8 cellular contexts compared by ENCODE assay signal in genomic region chr7:16420649-16421332, GRCh38.
DNase-seq lines count a peak whose midpoint lies in the region; ATAC-seq and TF ChIP-seq lines count a peak whose summit lies in the region.

No MANE protein-coding gene starts in this region.

- peak overlapping the region; percentile 61 for H3K4me3 ChIP-seq in retinal pigment epithelial cell (ENCODE audit: low read length)

- TF ChIP-seq CTCF in GM13977 (IDR thresholded peaks at IDR 0.05; ENCODE audit: extremely low read depth, insufficient read depth, missing control alignments) (no peak), retinal pigment epithelial cell (conservative IDR thresholded peaks at IDR 0.05; ENCODE audit: low read depth, low read length) (peak; percentile 29)

- ATAC-seq in HG02870 (IDR thresholded peaks at IDR 0.05; ENCODE audit: unreplicated experiment): peak; percentile 86

- peak; percentile 52 for DNase-seq in GM13977 (ENCODE audit: low spot score)
- DNase-seq in NCI-H2029 (lab: John Stamatoyannopoulos, UW): peak; percentile 29
- peak; percentile 74 for DNase-seq in T1000 (lab: John Stamatoyannopoulos, UW)
- peak; percentile 91 for DNase-seq in astrocyte of the hippocampus (ENCODE audit: low read depth, low spot score)
- DNase-seq in hypothalamus (lab: John Stamatoyannopoulos, UW): peak in 50 of 51 donors; percentile 28 to 95 (median 76)
- peak; percentile 60 for DNase-seq in retinal pigment epithelial cell (ENCODE audit: low read depth)
- DNase-seq in NAMALWA (ENCODE audit: low spot score): no peak

- in situ Hi-C loops in GM13977 (cut with MboI; ENCODE audit: low pct_unique_long_range_greater_than_20kb, low sequenced_read_pairs, unreplicated experiment): no loop called here
